ENCODE assay signal across 1 cellular context in the genomic region with DNA sequence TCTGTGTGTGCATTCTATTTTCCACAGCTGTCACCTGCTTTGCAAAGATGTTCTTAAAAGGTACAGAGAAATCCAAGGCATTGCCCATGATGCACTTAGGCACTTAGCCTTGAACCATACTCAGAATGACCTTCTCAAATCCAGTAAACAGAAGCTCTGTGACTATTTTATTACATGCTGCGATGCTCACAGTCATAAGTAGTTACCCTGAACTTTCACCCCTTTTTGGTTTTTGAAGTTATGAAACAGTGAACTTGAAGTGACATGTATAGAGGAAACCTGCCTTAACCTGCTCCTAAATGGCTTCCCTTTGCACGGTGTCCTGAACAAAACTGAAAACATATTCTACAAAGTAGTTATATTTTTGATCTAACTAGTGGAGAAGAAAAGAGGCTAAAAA.
TF ChIP-seq lines count a peak whose summit lies in the region.

No MANE protein-coding gene starts in this region.

TF ChIP-seq in GM12878, 131 proteins besides CTCF, POLR2A, EP300 and RAD21 (continued from another document):
- TF ChIP-seq ZNF687 (IDR thresholded peaks at IDR 0.05) (peak; percentile 87), HDAC2 (IDR thresholded peaks at IDR 0.05) (no peak), HDAC6 (IDR thresholded peaks at IDR 0.05; ENCODE audit: unreplicated experiment) (no peak), BRCA1 (IDR thresholded peaks at IDR 0.05; ENCODE audit: low read depth, low read length) (no peak), NR2C1 (IDR thresholded peaks at IDR 0.05) (peak; percentile 59; the same call in 1 of the 2 replicates)
